Comparison of ENCODE assay signal across 1 cellular context in the genomic region with DNA sequence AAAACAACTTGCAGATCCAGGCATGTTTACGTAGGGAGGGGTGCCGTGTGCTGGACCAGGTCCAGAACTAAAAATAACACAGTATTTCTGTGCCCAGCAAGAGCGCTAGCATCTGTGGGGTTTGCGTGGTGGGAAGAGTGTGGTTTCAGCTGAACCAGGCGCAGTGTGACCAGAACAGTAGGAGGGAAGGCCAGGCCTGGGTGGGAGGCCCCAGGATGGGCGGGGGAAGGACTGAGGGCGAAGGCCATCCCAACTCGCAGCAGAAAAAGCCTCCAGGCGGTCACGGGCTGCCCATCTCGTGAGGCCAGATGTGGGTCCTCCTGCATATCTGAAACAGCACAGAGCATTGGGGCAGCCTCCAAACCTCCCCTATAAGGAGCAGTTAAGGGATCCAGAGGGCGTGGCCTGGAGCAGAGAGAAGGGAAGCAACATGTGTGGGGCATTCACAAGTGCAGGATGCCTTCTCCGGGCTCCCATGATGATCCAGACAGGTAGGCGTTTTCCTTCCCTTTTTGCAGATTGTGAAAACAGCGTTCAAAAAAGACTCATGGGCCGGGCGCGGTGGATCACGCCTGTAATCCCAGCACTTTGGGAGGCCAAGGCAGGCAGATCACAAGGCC.
A peak's percentile ranks its signal among the peaks of the same experiment; 100 is the strongest.
TF ChIP-seq lines count a peak whose summit lies in the region.

No MANE protein-coding gene starts in this region.

TF ChIP-seq in HepG2, 621 proteins besides CTCF, POLR2A, EP300 and RAD21 (continued from another document and continues in another):
- TF ChIP-seq, protein P1, sequence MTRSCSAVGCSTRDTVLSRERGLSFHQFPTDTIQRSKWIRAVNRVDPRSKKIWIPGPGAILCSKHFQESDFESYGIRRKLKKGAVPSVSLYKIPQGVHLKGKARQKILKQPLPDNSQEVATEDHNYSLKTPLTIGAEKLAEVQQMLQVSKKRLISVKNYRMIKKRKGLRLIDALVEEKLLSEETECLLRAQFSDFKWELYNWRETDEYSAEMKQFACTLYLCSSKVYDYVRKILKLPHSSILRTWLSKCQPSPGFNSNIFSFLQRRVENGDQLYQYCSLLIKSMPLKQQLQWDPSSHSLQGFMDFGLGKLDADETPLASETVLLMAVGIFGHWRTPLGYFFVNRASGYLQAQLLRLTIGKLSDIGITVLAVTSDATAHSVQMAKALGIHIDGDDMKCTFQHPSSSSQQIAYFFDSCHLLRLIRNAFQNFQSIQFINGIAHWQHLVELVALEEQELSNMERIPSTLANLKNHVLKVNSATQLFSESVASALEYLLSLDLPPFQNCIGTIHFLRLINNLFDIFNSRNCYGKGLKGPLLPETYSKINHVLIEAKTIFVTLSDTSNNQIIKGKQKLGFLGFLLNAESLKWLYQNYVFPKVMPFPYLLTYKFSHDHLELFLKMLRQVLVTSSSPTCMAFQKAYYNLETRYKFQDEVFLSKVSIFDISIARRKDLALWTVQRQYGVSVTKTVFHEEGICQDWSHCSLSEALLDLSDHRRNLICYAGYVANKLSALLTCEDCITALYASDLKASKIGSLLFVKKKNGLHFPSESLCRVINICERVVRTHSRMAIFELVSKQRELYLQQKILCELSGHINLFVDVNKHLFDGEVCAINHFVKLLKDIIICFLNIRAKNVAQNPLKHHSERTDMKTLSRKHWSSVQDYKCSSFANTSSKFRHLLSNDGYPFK (CRISPR knock-in tag; IDR thresholded peaks at IDR 0.05; ENCODE audit: borderline replicate concordance), result no peak
- TF ChIP-seq SMYD3 (CRISPR knock-in tag; IDR thresholded peaks at IDR 0.05), result no peak
- TF ChIP-seq, protein P2, sequence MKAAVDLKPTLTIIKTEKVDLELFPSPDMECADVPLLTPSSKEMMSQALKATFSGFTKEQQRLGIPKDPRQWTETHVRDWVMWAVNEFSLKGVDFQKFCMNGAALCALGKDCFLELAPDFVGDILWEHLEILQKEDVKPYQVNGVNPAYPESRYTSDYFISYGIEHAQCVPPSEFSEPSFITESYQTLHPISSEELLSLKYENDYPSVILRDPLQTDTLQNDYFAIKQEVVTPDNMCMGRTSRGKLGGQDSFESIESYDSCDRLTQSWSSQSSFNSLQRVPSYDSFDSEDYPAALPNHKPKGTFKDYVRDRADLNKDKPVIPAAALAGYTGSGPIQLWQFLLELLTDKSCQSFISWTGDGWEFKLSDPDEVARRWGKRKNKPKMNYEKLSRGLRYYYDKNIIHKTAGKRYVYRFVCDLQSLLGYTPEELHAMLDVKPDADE (CRISPR knock-in tag; IDR thresholded peaks at IDR 0.05), result no peak
- 0 out of 2 replicates have a peak, but pooled peaks have one; percentile 11 for TF ChIP-seq ZNF709 (CRISPR knock-in tag; IDR thresholded peaks at IDR 0.05)
- no peak for TF ChIP-seq ONECUT2 (CRISPR knock-in tag; IDR thresholded peaks at IDR 0.05)
- TF ChIP-seq EHMT2 (IDR thresholded peaks at IDR 0.05; ENCODE audit: borderline replicate concordance, low read depth, low read length), result no peak
- no peak for TF ChIP-seq MTA3 (CRISPR knock-in tag; IDR thresholded peaks at IDR 0.05)
- TF ChIP-seq FOXA3 (CRISPR knock-in tag; IDR thresholded peaks at IDR 0.05), result 0 out of 2 replicates have a peak, but pooled peaks have one; percentile 24
- TF ChIP-seq, protein P3, sequence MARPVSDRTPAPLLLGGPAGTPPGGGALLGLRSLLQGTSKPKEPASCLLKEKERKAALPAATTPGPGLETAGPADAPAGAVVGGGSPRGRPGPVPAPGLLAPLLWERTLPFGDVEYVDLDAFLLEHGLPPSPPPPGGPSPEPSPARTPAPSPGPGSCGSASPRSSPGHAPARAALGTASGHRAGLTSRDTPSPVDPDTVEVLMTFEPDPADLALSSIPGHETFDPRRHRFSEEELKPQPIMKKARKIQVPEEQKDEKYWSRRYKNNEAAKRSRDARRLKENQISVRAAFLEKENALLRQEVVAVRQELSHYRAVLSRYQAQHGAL (CRISPR knock-in tag; IDR thresholded peaks at IDR 0.05; ENCODE audit: not compliant biosample characterization), result no peak
- TF ChIP-seq ZNF766 (CRISPR knock-in tag; IDR thresholded peaks at IDR 0.05; ENCODE audit: borderline replicate concordance), result no peak
- no peak for TF ChIP-seq ZZZ3 (CRISPR knock-in tag; IDR thresholded peaks at IDR 0.05; ENCODE audit: borderline replicate concordance)
- no peak for TF ChIP-seq ZFP37 (CRISPR knock-in tag; IDR thresholded peaks at IDR 0.05; ENCODE audit: borderline replicate concordance)
- TF ChIP-seq, protein P4, sequence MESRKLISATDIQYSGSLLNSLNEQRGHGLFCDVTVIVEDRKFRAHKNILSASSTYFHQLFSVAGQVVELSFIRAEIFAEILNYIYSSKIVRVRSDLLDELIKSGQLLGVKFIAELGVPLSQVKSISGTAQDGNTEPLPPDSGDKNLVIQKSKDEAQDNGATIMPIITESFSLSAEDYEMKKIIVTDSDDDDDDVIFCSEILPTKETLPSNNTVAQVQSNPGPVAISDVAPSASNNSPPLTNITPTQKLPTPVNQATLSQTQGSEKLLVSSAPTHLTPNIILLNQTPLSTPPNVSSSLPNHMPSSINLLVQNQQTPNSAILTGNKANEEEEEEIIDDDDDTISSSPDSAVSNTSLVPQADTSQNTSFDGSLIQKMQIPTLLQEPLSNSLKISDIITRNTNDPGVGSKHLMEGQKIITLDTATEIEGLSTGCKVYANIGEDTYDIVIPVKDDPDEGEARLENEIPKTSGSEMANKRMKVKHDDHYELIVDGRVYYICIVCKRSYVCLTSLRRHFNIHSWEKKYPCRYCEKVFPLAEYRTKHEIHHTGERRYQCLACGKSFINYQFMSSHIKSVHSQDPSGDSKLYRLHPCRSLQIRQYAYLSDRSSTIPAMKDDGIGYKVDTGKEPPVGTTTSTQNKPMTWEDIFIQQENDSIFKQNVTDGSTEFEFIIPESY (CRISPR knock-in tag; IDR thresholded peaks at IDR 0.05), result no peak
- TF ChIP-seq PHF20 (CRISPR knock-in tag; IDR thresholded peaks at IDR 0.05), result no peak
- TF ChIP-seq CCDC6 (CRISPR knock-in tag; IDR thresholded peaks at IDR 0.05), result peak; percentile 45; the same call in 1 of the 2 replicates
- TF ChIP-seq, protein P5, sequence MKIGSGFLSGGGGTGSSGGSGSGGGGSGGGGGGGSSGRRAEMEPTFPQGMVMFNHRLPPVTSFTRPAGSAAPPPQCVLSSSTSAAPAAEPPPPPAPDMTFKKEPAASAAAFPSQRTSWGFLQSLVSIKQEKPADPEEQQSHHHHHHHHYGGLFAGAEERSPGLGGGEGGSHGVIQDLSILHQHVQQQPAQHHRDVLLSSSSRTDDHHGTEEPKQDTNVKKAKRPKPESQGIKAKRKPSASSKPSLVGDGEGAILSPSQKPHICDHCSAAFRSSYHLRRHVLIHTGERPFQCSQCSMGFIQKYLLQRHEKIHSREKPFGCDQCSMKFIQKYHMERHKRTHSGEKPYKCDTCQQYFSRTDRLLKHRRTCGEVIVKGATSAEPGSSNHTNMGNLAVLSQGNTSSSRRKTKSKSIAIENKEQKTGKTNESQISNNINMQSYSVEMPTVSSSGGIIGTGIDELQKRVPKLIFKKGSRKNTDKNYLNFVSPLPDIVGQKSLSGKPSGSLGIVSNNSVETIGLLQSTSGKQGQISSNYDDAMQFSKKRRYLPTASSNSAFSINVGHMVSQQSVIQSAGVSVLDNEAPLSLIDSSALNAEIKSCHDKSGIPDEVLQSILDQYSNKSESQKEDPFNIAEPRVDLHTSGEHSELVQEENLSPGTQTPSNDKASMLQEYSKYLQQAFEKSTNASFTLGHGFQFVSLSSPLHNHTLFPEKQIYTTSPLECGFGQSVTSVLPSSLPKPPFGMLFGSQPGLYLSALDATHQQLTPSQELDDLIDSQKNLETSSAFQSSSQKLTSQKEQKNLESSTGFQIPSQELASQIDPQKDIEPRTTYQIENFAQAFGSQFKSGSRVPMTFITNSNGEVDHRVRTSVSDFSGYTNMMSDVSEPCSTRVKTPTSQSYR (CRISPR knock-in tag; IDR thresholded peaks at IDR 0.05; ENCODE audit: borderline replicate concordance), result no peak
- no peak for TF ChIP-seq CCAR2 (optimal IDR thresholded peaks at IDR 0.05; ENCODE audit: low read depth, low read length)
- no peak for TF ChIP-seq ZBTB3 (CRISPR knock-in tag; IDR thresholded peaks at IDR 0.05; ENCODE audit: borderline replicate concordance, low read depth)
- no peak for TF ChIP-seq NONO (IDR thresholded peaks at IDR 0.05)
- no peak for TF ChIP-seq NONO (CRISPR knock-in tag; conservative IDR thresholded peaks at IDR 0.05)
- no peak; the same call in 1 of the 2 replicates for TF ChIP-seq NAIF1 (CRISPR knock-in tag; IDR thresholded peaks at IDR 0.05; ENCODE audit: borderline replicate concordance)
- no peak for TF ChIP-seq SNAI1 (CRISPR knock-in tag; IDR thresholded peaks at IDR 0.05; ENCODE audit: borderline replicate concordance)
- TF ChIP-seq ZSCAN20 (CRISPR knock-in tag; IDR thresholded peaks at IDR 0.05; ENCODE audit: borderline replicate concordance), result no peak
- TF ChIP-seq ZNF496 (CRISPR knock-in tag; IDR thresholded peaks at IDR 0.05; ENCODE audit: insufficient replicate concordance), result no peak
- TF ChIP-seq, protein P6, sequence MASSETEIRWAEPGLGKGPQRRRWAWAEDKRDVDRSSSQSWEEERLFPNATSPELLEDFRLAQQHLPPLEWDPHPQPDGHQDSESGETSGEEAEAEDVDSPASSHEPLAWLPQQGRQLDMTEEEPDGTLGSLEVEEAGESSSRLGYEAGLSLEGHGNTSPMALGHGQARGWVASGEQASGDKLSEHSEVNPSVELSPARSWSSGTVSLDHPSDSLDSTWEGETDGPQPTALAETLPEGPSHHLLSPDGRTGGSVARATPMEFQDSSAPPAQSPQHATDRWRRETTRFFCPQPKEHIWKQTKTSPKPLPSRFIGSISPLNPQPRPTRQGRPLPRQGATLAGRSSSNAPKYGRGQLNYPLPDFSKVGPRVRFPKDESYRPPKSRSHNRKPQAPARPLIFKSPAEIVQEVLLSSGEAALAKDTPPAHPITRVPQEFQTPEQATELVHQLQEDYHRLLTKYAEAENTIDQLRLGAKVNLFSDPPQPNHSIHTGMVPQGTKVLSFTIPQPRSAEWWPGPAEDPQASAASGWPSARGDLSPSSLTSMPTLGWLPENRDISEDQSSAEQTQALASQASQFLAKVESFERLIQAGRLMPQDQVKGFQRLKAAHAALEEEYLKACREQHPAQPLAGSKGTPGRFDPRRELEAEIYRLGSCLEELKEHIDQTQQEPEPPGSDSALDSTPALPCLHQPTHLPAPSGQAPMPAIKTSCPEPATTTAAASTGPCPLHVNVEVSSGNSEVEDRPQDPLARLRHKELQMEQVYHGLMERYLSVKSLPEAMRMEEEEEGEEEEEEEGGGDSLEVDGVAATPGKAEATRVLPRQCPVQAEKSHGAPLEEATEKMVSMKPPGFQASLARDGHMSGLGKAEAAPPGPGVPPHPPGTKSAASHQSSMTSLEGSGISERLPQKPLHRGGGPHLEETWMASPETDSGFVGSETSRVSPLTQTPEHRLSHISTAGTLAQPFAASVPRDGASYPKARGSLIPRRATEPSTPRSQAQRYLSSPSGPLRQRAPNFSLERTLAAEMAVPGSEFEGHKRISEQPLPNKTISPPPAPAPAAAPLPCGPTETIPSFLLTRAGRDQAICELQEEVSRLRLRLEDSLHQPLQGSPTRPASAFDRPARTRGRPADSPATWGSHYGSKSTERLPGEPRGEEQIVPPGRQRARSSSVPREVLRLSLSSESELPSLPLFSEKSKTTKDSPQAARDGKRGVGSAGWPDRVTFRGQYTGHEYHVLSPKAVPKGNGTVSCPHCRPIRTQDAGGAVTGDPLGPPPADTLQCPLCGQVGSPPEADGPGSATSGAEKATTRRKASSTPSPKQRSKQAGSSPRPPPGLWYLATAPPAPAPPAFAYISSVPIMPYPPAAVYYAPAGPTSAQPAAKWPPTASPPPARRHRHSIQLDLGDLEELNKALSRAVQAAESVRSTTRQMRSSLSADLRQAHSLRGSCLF (CRISPR knock-in tag; IDR thresholded peaks at IDR 0.05; ENCODE audit: borderline replicate concordance), result no peak
- TF ChIP-seq ZNF616 (CRISPR knock-in tag; IDR thresholded peaks at IDR 0.05; ENCODE audit: low read depth), result no peak
- TF ChIP-seq, protein P7, sequence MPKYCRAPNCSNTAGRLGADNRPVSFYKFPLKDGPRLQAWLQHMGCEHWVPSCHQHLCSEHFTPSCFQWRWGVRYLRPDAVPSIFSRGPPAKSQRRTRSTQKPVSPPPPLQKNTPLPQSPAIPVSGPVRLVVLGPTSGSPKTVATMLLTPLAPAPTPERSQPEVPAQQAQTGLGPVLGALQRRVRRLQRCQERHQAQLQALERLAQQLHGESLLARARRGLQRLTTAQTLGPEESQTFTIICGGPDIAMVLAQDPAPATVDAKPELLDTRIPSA (CRISPR knock-in tag; IDR thresholded peaks at IDR 0.05; ENCODE audit: borderline replicate concordance), result no peak
- TF ChIP-seq NCOA2 (CRISPR knock-in tag; IDR thresholded peaks at IDR 0.05), result no peak
- TF ChIP-seq ZNF776 (CRISPR knock-in tag; IDR thresholded peaks at IDR 0.05), result no peak
- TF ChIP-seq, protein P8, sequence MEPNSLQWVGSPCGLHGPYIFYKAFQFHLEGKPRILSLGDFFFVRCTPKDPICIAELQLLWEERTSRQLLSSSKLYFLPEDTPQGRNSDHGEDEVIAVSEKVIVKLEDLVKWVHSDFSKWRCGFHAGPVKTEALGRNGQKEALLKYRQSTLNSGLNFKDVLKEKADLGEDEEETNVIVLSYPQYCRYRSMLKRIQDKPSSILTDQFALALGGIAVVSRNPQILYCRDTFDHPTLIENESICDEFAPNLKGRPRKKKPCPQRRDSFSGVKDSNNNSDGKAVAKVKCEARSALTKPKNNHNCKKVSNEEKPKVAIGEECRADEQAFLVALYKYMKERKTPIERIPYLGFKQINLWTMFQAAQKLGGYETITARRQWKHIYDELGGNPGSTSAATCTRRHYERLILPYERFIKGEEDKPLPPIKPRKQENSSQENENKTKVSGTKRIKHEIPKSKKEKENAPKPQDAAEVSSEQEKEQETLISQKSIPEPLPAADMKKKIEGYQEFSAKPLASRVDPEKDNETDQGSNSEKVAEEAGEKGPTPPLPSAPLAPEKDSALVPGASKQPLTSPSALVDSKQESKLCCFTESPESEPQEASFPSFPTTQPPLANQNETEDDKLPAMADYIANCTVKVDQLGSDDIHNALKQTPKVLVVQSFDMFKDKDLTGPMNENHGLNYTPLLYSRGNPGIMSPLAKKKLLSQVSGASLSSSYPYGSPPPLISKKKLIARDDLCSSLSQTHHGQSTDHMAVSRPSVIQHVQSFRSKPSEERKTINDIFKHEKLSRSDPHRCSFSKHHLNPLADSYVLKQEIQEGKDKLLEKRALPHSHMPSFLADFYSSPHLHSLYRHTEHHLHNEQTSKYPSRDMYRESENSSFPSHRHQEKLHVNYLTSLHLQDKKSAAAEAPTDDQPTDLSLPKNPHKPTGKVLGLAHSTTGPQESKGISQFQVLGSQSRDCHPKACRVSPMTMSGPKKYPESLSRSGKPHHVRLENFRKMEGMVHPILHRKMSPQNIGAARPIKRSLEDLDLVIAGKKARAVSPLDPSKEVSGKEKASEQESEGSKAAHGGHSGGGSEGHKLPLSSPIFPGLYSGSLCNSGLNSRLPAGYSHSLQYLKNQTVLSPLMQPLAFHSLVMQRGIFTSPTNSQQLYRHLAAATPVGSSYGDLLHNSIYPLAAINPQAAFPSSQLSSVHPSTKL (CRISPR knock-in tag; IDR thresholded peaks at IDR 0.05), result no peak; the same call in 1 of the 2 replicates
- TF ChIP-seq, protein P9, sequence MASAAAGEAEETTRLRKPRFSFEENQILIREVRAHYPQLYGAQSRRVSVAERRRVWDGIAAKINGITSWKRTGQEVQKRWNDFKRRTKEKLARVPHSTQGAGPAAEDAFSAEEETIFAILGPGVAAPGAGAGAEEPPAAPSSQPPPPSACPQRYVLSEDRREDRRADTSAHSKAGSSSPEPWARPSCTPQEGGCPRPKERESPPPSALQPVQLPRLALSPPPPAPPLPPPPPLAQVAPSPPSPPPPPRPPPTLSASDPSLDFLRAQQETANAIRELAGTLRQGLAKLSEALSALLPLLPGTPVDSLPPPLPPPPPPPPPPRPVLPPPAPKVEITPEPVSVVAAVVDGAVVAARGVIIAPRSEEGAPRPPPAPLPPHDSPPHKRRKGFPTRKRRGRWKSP (CRISPR knock-in tag; IDR thresholded peaks at IDR 0.05), result no peak
- TF ChIP-seq MZF1 (CRISPR knock-in tag; IDR thresholded peaks at IDR 0.05; ENCODE audit: borderline replicate concordance), result no peak
- no peak for TF ChIP-seq MTF1 (CRISPR knock-in tag; IDR thresholded peaks at IDR 0.05)
- no peak for TF ChIP-seq EEA1 (CRISPR knock-in tag; IDR thresholded peaks at IDR 0.05; ENCODE audit: borderline replicate concordance)
- no peak; the same call in 1 of the 2 replicates for TF ChIP-seq ZMAT3 (CRISPR knock-in tag; conservative IDR thresholded peaks at IDR 0.05)
- no peak for TF ChIP-seq ZNF547 (CRISPR knock-in tag; IDR thresholded peaks at IDR 0.05)
